In genomic region chr15:40928351-40928974, GRCh38 we compare ENCODE assay signal across 1 cellular context.
TF ChIP-seq lines count a peak whose summit lies in the region.

No MANE protein-coding gene starts in this region.

TF ChIP-seq in GM12878, 131 proteins besides CTCF, POLR2A, EP300 and RAD21:
- no peak for TF ChIP-seq HDAC2 (IDR thresholded peaks at IDR 0.05)
- peak in 1 of 2 experiments; percentile 13; a peak in 1 of 4 replicates for TF ChIP-seq BHLHE40 (IDR thresholded peaks at IDR 0.05; ENCODE audit: borderline replicate concordance in 1 of 2, low read depth in 2 of 2, low read length in 1 of 2)
